In genomic region chr18:79405781-79406575, GRCh38 we compare ENCODE assay signal across 1 cellular context.
TF ChIP-seq lines count a peak whose summit lies in the region.

No MANE protein-coding gene starts in this region.

TF ChIP-seq in SK-N-SH, 30 proteins besides CTCF, POLR2A, EP300 and RAD21 (continued from another document):
- TF ChIP-seq ZBTB33 (IDR thresholded peaks at IDR 0.05; ENCODE audit: borderline replicate concordance, low read depth) (no peak), TAF1 (IDR thresholded peaks at IDR 0.05; ENCODE audit: borderline replicate concordance, low read depth, low read length) (no peak), SIN3A (IDR thresholded peaks at IDR 0.05; ENCODE audit: borderline replicate concordance, low read depth, low read length) (no peak), YY1 (IDR thresholded peaks at IDR 0.05; ENCODE audit: low read depth) (no peak)
